17 cellular contexts compared by ENCODE assay signal in the genomic region with DNA sequence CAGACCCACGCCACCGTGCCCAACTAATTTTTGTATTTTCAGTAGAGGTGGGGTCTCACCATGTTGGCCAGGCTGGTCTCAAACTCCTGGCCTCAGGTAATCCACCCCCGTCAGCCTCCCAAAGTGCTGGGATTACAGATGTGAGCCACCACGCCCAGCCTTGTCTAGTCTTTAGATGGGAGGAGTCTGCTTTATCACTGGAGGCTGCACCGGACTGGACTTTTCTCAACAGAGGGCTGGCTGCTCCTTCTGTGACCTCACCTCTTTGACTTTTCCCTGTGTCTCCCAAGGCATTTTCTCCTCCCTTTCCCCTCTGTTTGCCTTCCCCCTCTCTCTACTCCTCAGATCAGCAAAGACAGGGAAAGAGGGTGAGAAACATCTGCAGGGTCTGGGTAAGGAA. TPM values are rescaled to one million over a fixed set of nuclear protein-coding genes. Genes with fewer than 3 reads are reported as not detected.
DNase-seq lines count a peak whose midpoint lies in the region; ATAC-seq lines count a peak whose summit lies in the region.
"Had no signal": no experiment of that assay in that cellular context is flagged by ENCODE, and none has a peak within 500 bp of the region (broad histone marks: within the 10 kb centered on the region; RNA-seq: fewer than 3 reads in every experiment).

No MANE protein-coding gene starts in this region.

- no peaks in the 10 kb centered on the region for H3K27me3 ChIP-seq in trophoblast cell (ENCODE audit: insufficient read depth, low read length)

- H4K12ac ChIP-seq in trophoblast cell (ENCODE audit: low read depth, low read length), result no peak overlapping the region

- no peak overlapping the region for H2BK5ac ChIP-seq in trophoblast cell (ENCODE audit: low read depth, low read length, poor library complexity)

- no CpG with 5 or more reads among the region's 5 CpGs for WGBS in trophoblast cell (ENCODE audit: extremely low coverage, insufficient coverage, insufficient read length)

- H3K36me3 ChIP-seq in trophoblast cell (ENCODE audit: control insufficient read depth in 1 of 2, insufficient read depth in 2 of 2, low read length in 2 of 2), result peaks cover 16 to 32% of the 10 kb centered on the region in 2 experiments
- H3K36me3 ChIP-seq: HAP-1 had no signal

- no peak overlapping the region for H3K18ac ChIP-seq in trophoblast cell (ENCODE audit: low read length)

- H3K79me2 ChIP-seq in trophoblast cell (ENCODE audit: control insufficient read depth, insufficient read depth, low read length, poor library complexity), result peaks cover 5% of the 10 kb centered on the region

- H2AFZ ChIP-seq in trophoblast cell (ENCODE audit: insufficient read depth, low read length, poor library complexity), result no peak overlapping the region
- H2AFZ ChIP-seq: GM23248 had no signal

- H3K9me3 ChIP-seq in trophoblast cell (ENCODE audit: insufficient read depth, low read depth, low read length), result no peaks in the 10 kb centered on the region
- H3K9me3 ChIP-seq: A549, HAP-1 had no signal

- no peak for ATAC-seq in sciatic nerve
- ATAC-seq: A549 had no signal

- H3K4me1 ChIP-seq in trophoblast cell (ENCODE audit: control insufficient read depth in 1 of 2, insufficient read depth in 2 of 2, low read length in 2 of 2), result peaks cover 38 to 57% of the 10 kb centered on the region in 2 experiments
- H3K4me1 ChIP-seq: A549, HAP-1 had no signal

- H2BK120ac ChIP-seq in trophoblast cell (ENCODE audit: insufficient read depth, low read length, poor library complexity), result no peak overlapping the region

- H3K4me3 ChIP-seq in trophoblast cell (ENCODE audit: low read depth, low read length), result no peak overlapping the region
- H3K4me3 ChIP-seq: A549, GM23248, HAP-1 had no signal

- H3K14ac ChIP-seq in trophoblast cell (ENCODE audit: low read length), result no peak overlapping the region

- H3K9ac ChIP-seq in trophoblast cell (ENCODE audit: low read length), result no peak overlapping the region
- H3K9ac ChIP-seq: GM23248 had no signal

- peak overlapping the region; percentile 22 for H2BK12ac ChIP-seq in trophoblast cell (ENCODE audit: low read length)

- H3K4ac ChIP-seq in trophoblast cell (ENCODE audit: low read depth, low read length), result peak overlapping the region; percentile 10

- H3K27ac ChIP-seq in trophoblast cell (ENCODE audit: low read depth, low read length), result peak overlapping the region; percentile 11
- H3K27ac ChIP-seq: 22Rv1, A549 had no signal

- no peak overlapping the region for H3K23ac ChIP-seq in trophoblast cell (ENCODE audit: low read length)

- intact Hi-C loops in sciatic nerve (cut with DNase I), result no loop called here

- DNase-seq in activated CD8-positive, alpha-beta memory T cell treated with anti-CD3 and anti-CD28 coated beads for 24 hours, result peak; percentile 4
- DNase-seq in activated CD8-positive, alpha-beta memory T cell treated with anti-CD3 and anti-CD28 coated beads, Interleukin-2, amount 50 U/mL, for 4 hours, result no peak
- DNase-seq in islet precursor cell (peak; percentile 60), trophoblast cell (peak; percentile 63 to 68), sciatic nerve (ENCODE audit: low spot score) (no peak), SKM-1 (lab: John Stamatoyannopoulos, UW; ENCODE audit: unreplicated experiment) (no peak)
- no peak for DNase-seq in activated naive CD4-positive, alpha-beta T cell treated with Interleukin-2 at 50 U/mL for 16 hours
- DNase-seq: AML-193; CD4-positive, alpha-beta memory T cell; DMS153; DMS79; GDM1; GM23248 had no signal

- no peak overlapping the region for H3K4me2 ChIP-seq in trophoblast cell (ENCODE audit: low read length)
- H3K4me2 ChIP-seq: A549 had no signal

- no peak overlapping the region for H2AK5ac ChIP-seq in trophoblast cell (ENCODE audit: low read length)

- H4K8ac ChIP-seq in trophoblast cell (ENCODE audit: low read depth, low read length), result no peak overlapping the region

- peaks cover 16% of the 10 kb centered on the region for H3K79me1 ChIP-seq in trophoblast cell (ENCODE audit: low read length)

- no peak overlapping the region for H4K91ac ChIP-seq in trophoblast cell (ENCODE audit: low read depth, low read length)

RNA-seq across cellular contexts. Expression of a gene that starts 28.5 kb away (rescaled TPM):
- polyA plus RNA-seq in trophoblast cell (2013), result 416 and 421 TPM in 2 replicates
- 34.1 TPM for total RNA-seq in sciatic nerve
- total RNA-seq: CD4-positive, alpha-beta memory T cell; HT-29 had no signal
- polyA plus RNA-seq: CD4-positive, alpha-beta memory T cell had no signal

Comparison
In these comparisons a context has a peak if more than half of its experiments do, and no peak if none do; other contexts are left out.
1. DNase-seq: peak in activated CD8-positive, alpha-beta memory T cell treated with anti-CD3 and anti-CD28 coated beads for 24 hours (single experiment), islet precursor cell (single experiment) and trophoblast cell (2 of 2); none in activated CD8-positive, alpha-beta memory T cell treated with anti-CD3 and anti-CD28 coated beads, Interleukin-2, amount 50 U/mL, for 4 hours (single experiment), sciatic nerve (single experiment), SKM-1 (single experiment) and activated naive CD4-positive, alpha-beta T cell treated with Interleukin-2 at 50 U/mL for 16 hours (single experiment).